ENCODE assay signal across 9 cellular contexts in genomic region chr3:67647390-67647878, GRCh38. TPM values are rescaled to one million over a fixed set of nuclear protein-coding genes. Genes with fewer than 3 reads are reported as not detected.
DNase-seq lines count a peak whose midpoint lies in the region; ATAC-seq and TF ChIP-seq lines count a peak whose summit lies in the region.
"Had no signal": no experiment of that assay in that cellular context is flagged by ENCODE, and none has a peak within 500 bp of the region (broad histone marks: within the 10 kb centered on the region; RNA-seq: fewer than 3 reads in every experiment).

No MANE protein-coding gene starts in this region.

- H3K27ac ChIP-seq in hepatocyte (peak overlapping the region; percentile 99), upper lobe of right lung (no peak overlapping the region)

- peak overlapping the region; percentile 54 for H3K4me2 ChIP-seq in hepatocyte

- 45% methylated on average over 5 of the region's 5 CpGs for WGBS in hepatocyte (ENCODE audit: low lambda C conversion rate, missing lambda C conversion rate)

- peaks cover 36% of the 10 kb centered on the region for H3K4me1 ChIP-seq in hepatocyte (ENCODE audit: insufficient read depth)
- H3K4me1 ChIP-seq in upper lobe of right lung, result peaks cover 16% of the 10 kb centered on the region

- no peaks in the 10 kb centered on the region for H3K9me2 ChIP-seq in hepatocyte (replicated peaks; ENCODE audit: insufficient read depth)

- TF ChIP-seq CTCF in astrocyte of the spinal cord (IDR thresholded peaks at IDR 0.05; ENCODE audit: low read depth, low read length) (no peak), hepatocyte (IDR thresholded peaks at IDR 0.05; ENCODE audit: poor library complexity) (no peak), upper lobe of right lung (IDR thresholded peaks at IDR 0.05) (no peak)

- ATAC-seq in upper lobe of right lung, result peak; percentile 88
- ATAC-seq in HG03342 (IDR thresholded peaks at IDR 0.05; ENCODE audit: unreplicated experiment), result no peak
- ATAC-seq in GM18873 (IDR thresholded peaks at IDR 0.05; ENCODE audit: low FRiP score, unreplicated experiment), result no peak
- no peak for ATAC-seq in HG02938 (IDR thresholded peaks at IDR 0.05; ENCODE audit: unreplicated experiment)

- H3K9me3 ChIP-seq in hepatocyte (ENCODE audit: low read depth), result no peaks in the 10 kb centered on the region
- H3K9me3 ChIP-seq in upper lobe of right lung, result no peaks in the 10 kb centered on the region

- no peaks in the 10 kb centered on the region for H4K20me1 ChIP-seq in hepatocyte (ENCODE audit: insufficient read depth, poor library complexity, severe bottlenecking)

- H3K27me3 ChIP-seq in hepatocyte, result no peaks in the 10 kb centered on the region
- H3K27me3 ChIP-seq in upper lobe of right lung, result no peaks in the 10 kb centered on the region

- intact Hi-C loops in upper lobe of right lung (cut with DNase I), result no loop called here

- DNase-seq in SIG-M5 treated with dmso at 0.1 percent for 504 hours (lab: John Stamatoyannopoulos, UW; ENCODE audit: unreplicated experiment) (peak; percentile 31), SIG-M5 (lab: John Stamatoyannopoulos, UW) (no peak), astrocyte of the spinal cord (ENCODE audit: low read depth, low spot score) (peak; percentile 98), hepatocyte (ENCODE audit: low spot score) (peak; percentile 86), upper lobe of right lung (no peak)
- DNase-seq: activated naive CD8-positive, alpha-beta T cell treated with anti-CD3 and anti-CD28 coated beads, Interleukin-2, amount 10 ng/mL, durations not matched to agents 7 days and 5 days had no signal

- H3K36me3 ChIP-seq in hepatocyte (replicated peaks; ENCODE audit: insufficient read depth, low read depth) (no peaks in the 10 kb centered on the region), upper lobe of right lung (no peaks in the 10 kb centered on the region)

- H3K4me3 ChIP-seq in astrocyte of the spinal cord (ENCODE audit: low read depth, low read length), result no peak overlapping the region
- H3K4me3 ChIP-seq in hepatocyte, result no peak overlapping the region
- H3K4me3 ChIP-seq in upper lobe of right lung, result no peak overlapping the region

- in situ Hi-C loops in astrocyte of the spinal cord (cut with HindIII; ENCODE audit: low sequenced_read_pairs), result no loop called here

- H2AFZ ChIP-seq in hepatocyte, result no peak overlapping the region

- peaks cover 48% of the 10 kb centered on the region for H3K79me2 ChIP-seq in hepatocyte

RNA-seq across cellular contexts. Expression of gene SUCLG2, which starts 7.0 kb away (rescaled TPM):
- 87.7 and 94.2 TPM in 2 replicates for total RNA-seq in hepatocyte
- polyA plus RNA-seq in hepatocyte, result 52.1 and 58.0 TPM in 2 replicates
- 53.8 TPM for total RNA-seq in upper lobe of right lung

Comparison
In these comparisons a context has a peak if more than half of its experiments do, and no peak if none do; other contexts are left out.
1. DNase-seq: peak in SIG-M5 treated with dmso at 0.1 percent for 504 hours (single experiment), astrocyte of the spinal cord (single experiment) and hepatocyte (single experiment); none in SIG-M5 (single experiment) and upper lobe of right lung (single experiment).